Comparison of ENCODE assay signal across 9 cellular contexts in genomic region chr2:231124833-231125232, GRCh38. TPM values are rescaled to one million over a fixed set of nuclear protein-coding genes. Genes with fewer than 3 reads are reported as not detected.
DNase-seq lines count a peak whose midpoint lies in the region; ATAC-seq, FAIRE-seq and TF ChIP-seq lines count a peak whose summit lies in the region.
"Had no signal": no experiment of that assay in that cellular context is flagged by ENCODE, and none has a peak within 500 bp of the region (broad histone marks: within the 10 kb centered on the region; RNA-seq: fewer than 3 reads in every experiment).

HTR2B (minus strand) TSS chr2:231125042; CDS start chr2:231123764, 1,278 bp downstream.

- POLR2A ChIA-PET in A549 (lab: Yijun Ruan, JAX): no interaction called here
- POLR2A ChIA-PET in GM12878 (lab: Charles Lee): interaction anchor here (0.5 to 0.7 kb wide), 3 partner anchors 9 to 838 kb away, joined by 3 to 5 read pairs (median 4); no protein-coding TSS in a partner anchor

- H3K4me1 Mint-ChIP-seq in GM23338: peaks cover 28% of the 10 kb centered on the region

- no TSS peak for BruUV-seq in GM12878 (replicated peaks; lab: Mats Ljungman, UMichigan)

- H2AFZ ChIP-seq in GM23338 (no peak within 1 kb of the TSS), GM12878 (ENCODE audit: control insufficient read depth, low read depth, low read length) (no peak within 1 kb of the TSS; the same call in 1 of the 2 replicates)

- H3K36me3 ChIP-seq in GM23338 (ENCODE audit: insufficient read depth) (no peaks in the 10 kb centered on the region), GM12878 (ENCODE audit: control insufficient read depth in 2 of 2, insufficient read depth in 2 of 2, low read length in 1 of 2) (no peaks in the 10 kb centered on the region), right lobe of liver (no peaks in the 10 kb centered on the region)

- no peaks in the 10 kb centered on the region for H3K9me3 Mint-ChIP-seq in GM23338

- in situ Hi-C loops in GM12878 (cut with MboI): no loop called here

- H3K36me3 Mint-ChIP-seq in GM23338 (ENCODE audit: low read depth): no peaks in the 10 kb centered on the region

- TF ChIP-seq POLR2A in A549 (IDR thresholded peaks at IDR 0.05; ENCODE audit: low read length) (no peak), GM12878 (IDR thresholded peaks at IDR 0.05; ENCODE audit: low read depth, low read length) (no peak), right lobe of liver (IDR thresholded peaks at IDR 0.05) (no peak)

- intact Hi-C loops in GM12878 (cut with micrococcal nuclease; ENCODE audit: unreplicated experiment): no loop called here
- intact Hi-C loops in right lobe of liver (cut with DNase I): no loop called here

- peaks cover 93% of the 10 kb centered on the region for H3K4me1 ChIP-seq in A549
- H3K4me1 ChIP-seq in GM23338 (ENCODE audit: insufficient read depth): peaks cover 41% of the 10 kb centered on the region
- H3K4me1 ChIP-seq in GM12878 (ENCODE audit: control insufficient read depth, insufficient read depth, low read length): peaks cover 11% of the 10 kb centered on the region
- H3K4me1 ChIP-seq in right lobe of liver: peaks cover 0 to 48% (median 7%) of the 10 kb centered on the region in 4 donors

- H3K27me3 Mint-ChIP-seq in GM23338 (ENCODE audit: insufficient read depth, low read depth, poor library complexity): no peaks in the 10 kb centered on the region

- no peak for TF ChIP-seq CTCF in A549 (IDR thresholded peaks at IDR 0.05)
- no peak for TF ChIP-seq CTCF in GM23338 (conservative IDR thresholded peaks at IDR 0.05; ENCODE audit: low read depth in 2 of 2)
- no peak for TF ChIP-seq CTCF in GM12878 (IDR thresholded peaks at IDR 0.05 in 2 of 3, conservative IDR thresholded peaks at IDR 0.05 in 1 of 3; ENCODE audit: control insufficient read depth in 2 of 3, extremely low read depth in 1 of 3, insufficient read depth in 1 of 3, low read depth in 3 of 3, low read length in 3 of 3)
- TF ChIP-seq CTCF in right lobe of liver (IDR thresholded peaks at IDR 0.05): no peak

- RAD21 ChIA-PET in GM12878 (lab: Charles Lee; ENCODE audit: unreplicated experiment): interaction anchor here (1.1 to 1.6 kb wide), 3 partner anchors 21 to 103 kb away, joined by 5 read pairs; no protein-coding TSS in a partner anchor

- DNase-seq in A549 (ENCODE audit: low read depth in 1 of 2, low spot score in 1 of 2) (peak in 1 of 2 experiments; percentile 38), GM23338 (ENCODE audit: low spot score) (peak; percentile 17), GM12878 (ENCODE audit: low read depth, low spot score) (no peak), right lobe of liver (no peak), RKO (ENCODE audit: low spot score) (no peak)
- DNase-seq in stimulated activated naive CD4-positive, alpha-beta T cell treated with Interleukin-2 at 50 U/mL for 16 hours (lab: John Stamatoyannopoulos, UW): no peak
- DNase-seq: DMS 273 treated with DMSO at 0.1 percent for 48 hours had no signal

- no peaks in the 10 kb centered on the region for H3F3A ChIP-seq in GM23338 (replicated peaks; ENCODE audit: low read depth)

- no peak within 1 kb of the TSS for H3K9ac ChIP-seq in GM12878 (ENCODE audit: control insufficient read depth, insufficient read depth, low read length)

- no peaks in the 10 kb centered on the region for H3K27me3 ChIP-seq in GM23338 (ENCODE audit: insufficient read depth)
- no peaks in the 10 kb centered on the region for H3K27me3 ChIP-seq in GM12878 (replicated peaks in 1 of 2; ENCODE audit: control insufficient read depth in 2 of 2, insufficient read depth in 2 of 2, low read length in 1 of 2)
- H3K27me3 ChIP-seq in right lobe of liver: no peaks in the 10 kb centered on the region

- ATAC-seq in A549 (0 out of 6 replicates have a peak, but pooled peaks of 1 of the 2 experiments have one; percentile 16), GM23338 (no peak; the same call in 2 of the 3 replicates), GM12878 (no peak), right lobe of liver (peak; percentile 46 to 74 (median 54)), GM19455 (IDR thresholded peaks at IDR 0.05; ENCODE audit: unreplicated experiment) (no peak), GM21367 (IDR thresholded peaks at IDR 0.05; ENCODE audit: unreplicated experiment) (no peak)

- CTCF ChIA-PET in A549 (lab: Yijun Ruan, JAX) (interaction anchor here (0.7 to 2.2 kb wide), 4 partner anchors 21 to 72 kb away, joined by 3 to 7 read pairs (median 5); no protein-coding TSS in a partner anchor), GM12878 (lab: Yijun Ruan, JAX) (interaction anchor here (0.6 to 1.3 kb wide), 5 partner anchors 9 to 300 kb away, joined by 3 to 6 read pairs (median 3); no protein-coding TSS in a partner anchor)

- H3K4me2 ChIP-seq in A549: peak within 1 kb of the TSS; percentile 46
- peak within 1 kb of the TSS; percentile 54 for H3K4me2 ChIP-seq in GM23338
- H3K4me2 ChIP-seq in GM12878 (ENCODE audit: control insufficient read depth, insufficient read depth): peak within 1 kb of the TSS; percentile 1; the same call in 1 of the 2 replicates

- H3K27ac Mint-ChIP-seq in GM23338: no peak within 1 kb of the TSS

- no peak within 1 kb of the TSS for H3K4me3 Mint-ChIP-seq in GM23338

- H3K9me2 ChIP-seq in GM23338 (ENCODE audit: insufficient read depth): no peaks in the 10 kb centered on the region

- FAIRE-seq in A549 (lab: Jason Lieb, UNC) (no peak), GM12878 (lab: Jason Lieb, UNC) (no peak)

- H3K79me2 ChIP-seq in GM23338 (replicated peaks; ENCODE audit: insufficient read depth) (0 out of 2 replicates have a peak, but pooled peaks cover 10% of the 10 kb centered on the region), GM12878 (ENCODE audit: control insufficient read depth, insufficient read depth, low read length) (no peaks in the 10 kb centered on the region; the same call in 1 of the 2 replicates)

- H4K20me1 ChIP-seq in GM23338 (replicated peaks; ENCODE audit: insufficient read depth) (no peaks in the 10 kb centered on the region; the same call in 1 of the 2 replicates), GM12878 (ENCODE audit: control insufficient read depth, insufficient read depth) (no peaks in the 10 kb centered on the region)

- SMC1A ChIA-PET in GM12878 (lab: Charles Lee; ENCODE audit: uncharacterized antibody, unreplicated experiment): interaction anchor here (0.8 to 2.5 kb wide), 8 partner anchors 9 to 103 kb away, joined by 3 to 11 read pairs (median 6); no protein-coding TSS in a partner anchor

- no peaks in the 10 kb centered on the region for H3K9me3 ChIP-seq in A549
- no peaks in the 10 kb centered on the region for H3K9me3 ChIP-seq in GM12878 (replicated peaks; ENCODE audit: control insufficient read depth, insufficient read depth, low read length)
- H3K9me3 ChIP-seq in right lobe of liver: no peaks in the 10 kb centered on the region

- H3K4me3 ChIP-seq in A549 (no peak within 1 kb of the TSS), GM23338 (no peak within 1 kb of the TSS), GM12878 (no peak within 1 kb of the TSS; the same call in 1 of the 2 replicates), right lobe of liver (peak within 1 kb of the TSS in 1 of 3 donors; percentile 9)

- no peak for TF ChIP-seq RAD21 in A549 (conservative IDR thresholded peaks at IDR 0.05 in 1 of 2, IDR thresholded peaks at IDR 0.05 in 1 of 2)
- no peak for TF ChIP-seq RAD21 in GM12878 (IDR thresholded peaks at IDR 0.05; ENCODE audit: insufficient read depth, low read depth, low read length)

- WGBS in A549 (ENCODE audit: missing lambda C conversion rate): 53% methylated on average over 4 of the region's 4 CpGs
- 62% methylated on average over 4 of the region's 4 CpGs for WGBS in GM12878 (ENCODE audit: insufficient coverage, insufficient replicate concordance, low lambda C conversion rate, missing lambda C conversion rate)
- 30% methylated on average over 4 of the region's 4 CpGs for WGBS in right lobe of liver (ENCODE audit: insufficient coverage, low coverage, low lambda C conversion rate, missing lambda C conversion rate)

- H3K27ac ChIP-seq in A549 (no peak within 1 kb of the TSS), GM23338 (ENCODE audit: low read depth) (no peak within 1 kb of the TSS), GM12878 (ENCODE audit: control insufficient read depth, insufficient read depth) (peak within 1 kb of the TSS; percentile 6; the same call in 1 of the 2 replicates), right lobe of liver (peak within 1 kb of the TSS; percentile 10 to 33 (median 25))

- TF ChIP-seq EP300 in A549 (IDR thresholded peaks at IDR 0.05) (no peak), GM12878 (IDR thresholded peaks at IDR 0.05; ENCODE audit: borderline replicate concordance in 1 of 2, control insufficient read depth in 1 of 2, low read depth in 2 of 2, low read length in 2 of 2) (no peak)

TF ChIP-seq in GM23338, 12 proteins besides CTCF, POLR2A, EP300 and RAD21 (continues in another document):
- TF ChIP-seq ZNF114 (CRISPR knock-in tag; IDR thresholded peaks at IDR 0.05): no peak

TF ChIP-seq in GM12878, 131 proteins besides CTCF, POLR2A, EP300 and RAD21 (continues in another document):
- TF ChIP-seq BCL11A (IDR thresholded peaks at IDR 0.05; ENCODE audit: low read depth, low read length): no peak

RNA-seq across cellular contexts. Expression of gene HTR2B, which starts in this region (rescaled TPM):
- polyA plus RNA-seq in A549 (2011; rRNA removed) (1.4 and 1.5 TPM in 2 replicates), A549 (2017; fragmentation: RNase III; extraction: RNeasy Plus Mini Kit Qiagen cat#74134 plus additional on column Dnase treatment) (0.21 to 0.30 TPM (median 0.22 TPM) in 3 replicates), GM23338 (2016; fragmentation: Nextera tagmentation; extraction: Ambion mirVana) (0.16 and 0.47 TPM in 2 replicates), GM12878 (2011; rRNA removed) (0.03 TPM in 1 of 2 replicates, not detected in the other), GM12878 (2014; fragmentation: Illumina TruSeq; extraction: Trizol) (0.14 and 0.16 TPM in 2 replicates), GM12878 (2014; fragmentation: Nextera tagmentation; extraction: Ambion mirVana) (under 1 TPM; 0.20 to 0.35 TPM), GM12878 (2014; rRNA removed) (0.10 and 0.15 TPM in 2 replicates), GM12878 (2016; fragmentation: Nextera tagmentation; extraction: Ambion mirVana) (1 to 10 TPM in 1 of 2 experiments, under 1 TPM in 1; 0.91 to 1.2 TPM)
- polyA plus RNA-seq in A549 (2012; cell fraction: cytosol; rRNA removed): 0.36 and 0.40 TPM in 2 replicates
- 0.22 and 0.37 TPM in 2 replicates for polyA plus RNA-seq in A549 (2012; cell fraction: nucleus; rRNA removed)
- 0.63 and 0.74 TPM in 2 replicates for polyA minus RNA-seq in A549 (2011; rRNA and poly(A)+ RNA removed)
- not detected in 2 replicates for total RNA-seq in GM23338 (2014; rRNA removed; shearing (Covaris generic))
- not detected in 2 replicates for total RNA-seq in GM12878 (2013; cell fraction: nucleolus; rRNA removed)
- total RNA-seq in GM12878 (2014; rRNA removed) (0.05 and 0.06 TPM in 2 replicates), GM12878 (2014; rRNA removed; fragmentation: Illumina TruSeq; extraction: Trizol) (0.13 and 0.23 TPM in 2 replicates), GM12878 (2021) (0.13 and 0.19 TPM in 2 replicates), right lobe of liver (under 1 TPM; 0.09 to 0.99 (median 0.45) TPM)
- polyA plus RNA-seq in GM12878 (2011; ENCODE audit: low read depth): not detected
- 0.03 TPM in 1 of 2 replicates, not detected in the other for polyA plus RNA-seq in GM12878 (2011; cell fraction: cytosol; rRNA removed)
- polyA plus RNA-seq in GM12878 (2011; cell fraction: nucleus; rRNA removed): 0.04 TPM in 1 of 2 replicates, not detected in the other
- polyA plus RNA-seq in GM12878 (2012): 0.18 and 0.31 TPM in 2 replicates
- not detected in 2 replicates for polyA minus RNA-seq in GM12878 (2011; rRNA and poly(A)+ RNA removed)
- polyA minus RNA-seq in GM12878 (2011; cell fraction: cytosol; rRNA and poly(A)+ RNA removed): not detected in 2 replicates
- polyA minus RNA-seq in GM12878 (2011; cell fraction: nucleus; rRNA and poly(A)+ RNA removed): not detected in 2 replicates

Comparison
In these comparisons a context has a peak if more than half of its experiments do, and no peak if none do; other contexts are left out.
1. Peak in DNase-seq and H3K4me2 ChIP-seq in GM23338; RNA of the gene not detected or under 1 TPM.
2. Peak in ATAC-seq and H3K27ac ChIP-seq in right lobe of liver; RNA of the gene not detected or under 1 TPM.
3. H3K4me2 ChIP-seq: peak in every context shown above with its lines; median percentile 54 in GM23338; 46 in A549; 1 in GM12878.
4. Of the 24 proteins assayed by ChIP-seq in both GM12878 and A549: peak only in GM12878: JUNB; only in A549: none; in both: none; in neither: 23.